13 cellular contexts compared by ENCODE assay signal in the genomic region with DNA sequence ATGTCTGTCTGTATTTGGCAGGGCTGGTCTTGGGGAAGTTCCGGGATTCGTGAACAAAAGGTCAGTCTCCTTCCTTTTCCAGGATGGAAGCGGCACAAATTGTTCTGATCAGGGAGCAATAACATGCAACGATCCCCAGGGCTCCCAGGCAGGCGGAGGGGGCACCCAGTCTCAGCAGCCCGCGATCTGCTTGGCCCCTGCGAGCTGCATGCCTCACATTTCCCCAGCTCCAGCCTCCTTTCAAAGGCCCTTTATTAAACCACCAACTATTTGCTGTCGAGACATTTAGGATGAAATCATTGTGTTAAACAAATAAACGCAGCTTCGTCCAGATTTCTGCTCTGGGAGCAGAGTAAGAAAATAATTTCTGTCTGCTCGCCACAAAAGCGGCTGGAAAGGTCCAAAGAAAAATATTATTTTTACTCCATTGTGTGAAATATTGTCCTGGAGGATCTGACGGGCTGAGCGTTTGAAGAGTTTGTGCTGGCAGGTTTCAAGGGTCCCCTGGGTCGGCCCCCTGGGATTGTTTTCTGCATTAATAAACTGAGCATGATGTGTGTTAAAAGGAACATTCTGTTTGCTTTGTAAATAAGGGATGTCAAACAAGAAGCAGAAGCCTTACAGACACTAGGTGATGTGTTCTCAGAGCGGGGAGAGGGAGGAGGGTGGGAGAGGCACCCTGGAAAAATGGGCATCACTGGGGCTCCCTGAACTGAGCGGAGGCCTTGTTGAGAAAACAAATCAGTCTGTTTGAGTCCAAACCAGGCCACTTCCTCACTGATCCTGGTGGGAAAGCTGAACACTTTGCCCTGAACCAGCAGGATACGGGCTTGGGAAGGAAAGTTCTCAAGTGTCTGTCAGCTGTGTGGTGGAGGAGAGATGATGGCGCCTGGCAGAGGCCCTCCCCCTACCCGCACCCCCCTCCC.
DNase-seq lines count a peak whose midpoint lies in the region; ATAC-seq and TF ChIP-seq lines count a peak whose summit lies in the region.
"Had no signal": no experiment of that assay in that cellular context is flagged by ENCODE, and none has a peak within 500 bp of the region (broad histone marks: within the 10 kb centered on the region; RNA-seq: fewer than 3 reads in every experiment).

No MANE protein-coding gene starts in this region.

- CTCF ChIA-PET in AG04449 (lab: Yijun Ruan, JAX), result interaction anchor here (0.7 to 1.6 kb wide), 7 partner anchors 12 to 138 kb away, joined by 3 to 5 read pairs (median 3); no protein-coding TSS in a partner anchor

- TF ChIP-seq CTCF in AG04449 (IDR thresholded peaks at IDR 0.05; ENCODE audit: insufficient read depth, low read length, missing control alignments), result no peak
- no peak for TF ChIP-seq CTCF in LNCaP clone FGC (IDR thresholded peaks at IDR 0.05; ENCODE audit: control insufficient read depth, extremely low read depth, insufficient read depth)

- H3K4me3 ChIP-seq in AG04449 (ENCODE audit: low read depth, low read length), result peak overlapping the region; percentile 26
- H3K4me3 ChIP-seq in LNCaP clone FGC (ENCODE audit: low read depth, low read length), result peak overlapping the region; percentile 0; the same call in 1 of the 2 replicates
- H3K4me3 ChIP-seq: adrenal gland, SK-N-MC had no signal

- ATAC-seq in HG03108 (IDR thresholded peaks at IDR 0.05; ENCODE audit: unreplicated experiment), result no peak
- no peak for ATAC-seq in activated CD4-positive, CD25-positive, alpha-beta regulatory T cell treated with anti-CD3 and anti-CD28 coated beads, Interleukin-2, amount 50 U/mL, for 24 hours

- POLR2A ChIA-PET in AG04449 (lab: Yijun Ruan, JAX), result interaction anchor here (0.9 to 1.6 kb wide), 4 partner anchors 17 to 110 kb away, joined by 4 to 6 read pairs (median 4); a partner anchor contains a TSS

- DNase-seq in AG04449 (ENCODE audit: low read depth, low spot score), result peak; percentile 56
- DNase-seq in LNCaP clone FGC (ENCODE audit: low read depth), result no peak
- DNase-seq in amniotic stem cell (lab: John Stamatoyannopoulos, UW), result peak; percentile 39
- DNase-seq in left kidney (ENCODE audit: low read depth, low spot score), result peak; percentile 77
- no peak for DNase-seq in NCI-H2107 treated with DMSO at 0.1 percent for 48 hours (lab: John Stamatoyannopoulos, UW; ENCODE audit: unreplicated experiment)
- DNase-seq in UCSD-AML1 (lab: John Stamatoyannopoulos, UW; ENCODE audit: unreplicated experiment), result no peak
- DNase-seq: activated CD8-positive, alpha-beta memory T cell treated with anti-CD3 and anti-CD28 coated beads for 24 hours; NCI-H2081 treated with DMSO at 0.1 percent for 48 hours; stimulated activated naive CD4-positive, alpha-beta T cell treated with Interleukin-2 at 50 U/mL for 16 hours had no signal

Comparison
In these comparisons a context has a peak if more than half of its experiments do, and no peak if none do; other contexts are left out.
1. DNase-seq: peak in AG04449 (single experiment), amniotic stem cell (single experiment) and left kidney (single experiment); none in LNCaP clone FGC (single experiment), NCI-H2107 treated with DMSO at 0.1 percent for 48 hours (single experiment) and UCSD-AML1 (single experiment).